In genomic region chr13:94431987-94432386, GRCh38 we compare ENCODE assay signal across 24 cellular contexts. TPM values are rescaled to one million over a fixed set of nuclear protein-coding genes. Genes with fewer than 3 reads are reported as not detected.
A peak's percentile ranks its signal among the peaks of the same experiment; 100 is the strongest.
DNase-seq lines count a peak whose midpoint lies in the region; ATAC-seq lines count a peak whose summit lies in the region.
"Had no signal": no experiment of that assay in that cellular context is flagged by ENCODE, and none has a peak within 500 bp of the region (broad histone marks: within the 10 kb centered on the region; RNA-seq: fewer than 3 reads in every experiment).

No MANE protein-coding gene starts in this region.

- CTCF ChIA-PET in activated CD4-positive, alpha-beta memory T cell treated with anti-CD3 and anti-CD28 coated beads for 36 hours (lab: Charles Lee) = interaction anchor here (0.6 to 8.0 kb wide), 2 partner anchors 22 to 186 kb away, joined by 3 to 174 read pairs; no protein-coding TSS in a partner anchor
- CTCF ChIA-PET in activated CD4-positive, alpha-beta memory T cell treated with anti-CD3 and anti-CD28 coated beads, Interleukin-2, amount 10 ng/mL, durations not matched to agents 7 days and 5 days (lab: Charles Lee) = interaction anchor here (8.7 kb wide), 1 partner anchor 186 kb away, joined by 185 read pairs; no protein-coding TSS in a partner anchor

- H3K4me3 ChIP-seq in BLaER1 = no peak overlapping the region
- H3K4me3 ChIP-seq: colonic mucosa, gastrocnemius medialis, thyroid gland had no signal

- peaks cover 25% of the 10 kb centered on the region for H3K4me1 ChIP-seq in BLaER1
- H3K4me1 ChIP-seq: colonic mucosa, gastrocnemius medialis, thyroid gland had no signal

- H3K27me3 ChIP-seq in BLaER1 = no peaks in the 10 kb centered on the region
- H3K27me3 ChIP-seq: colonic mucosa, gastrocnemius medialis, thyroid gland had no signal

- H3K27me3 Mint-ChIP-seq in activated CD4-positive, alpha-beta memory T cell treated with anti-CD3 and anti-CD28 coated beads for 36 hours = no peaks in the 10 kb centered on the region
- peaks cover 2% of the 10 kb centered on the region for H3K27me3 Mint-ChIP-seq in activated CD4-positive, alpha-beta memory T cell treated with anti-CD3 and anti-CD28 coated beads, Interleukin-2, amount 10 ng/mL, durations not matched to agents 7 days and 5 days
- no peaks in the 10 kb centered on the region for H3K27me3 Mint-ChIP-seq in activated naive CD8-positive, alpha-beta T cell treated with anti-CD3 and anti-CD28 coated beads, Interleukin-2, amount 50 U/mL, for 24 hours

- H3K9me3 ChIP-seq in BLaER1 (no peaks in the 10 kb centered on the region; the same call in 1 of the 2 replicates), KOPT-K1 (ENCODE audit: insufficient read depth, low read length, poor library complexity, severe bottlenecking) (peaks cover 4% of the 10 kb centered on the region)
- H3K9me3 ChIP-seq: colonic mucosa, gastrocnemius medialis, thyroid gland had no signal

- no peak overlapping the region for H3K4me3 Mint-ChIP-seq in activated CD4-positive, alpha-beta memory T cell treated with anti-CD3 and anti-CD28 coated beads for 36 hours
- no peak overlapping the region for H3K4me3 Mint-ChIP-seq in activated CD4-positive, alpha-beta memory T cell treated with anti-CD3 and anti-CD28 coated beads, Interleukin-2, amount 10 ng/mL, durations not matched to agents 7 days and 5 days
- no peak overlapping the region for H3K4me3 Mint-ChIP-seq in activated naive CD8-positive, alpha-beta T cell treated with anti-CD3 and anti-CD28 coated beads, Interleukin-2, amount 50 U/mL, for 24 hours
- H3K4me3 Mint-ChIP-seq: immature natural killer cell; T-helper 2 cell treated with Interferon-gamma antibody and Interleukin-4, amounts not matched to agents 5 μg/mL and 100 μg/mL, for 36 hours had no signal

- no peak overlapping the region for H3K27ac Mint-ChIP-seq in activated CD4-positive, alpha-beta memory T cell treated with anti-CD3 and anti-CD28 coated beads for 36 hours
- H3K27ac Mint-ChIP-seq in activated CD4-positive, alpha-beta memory T cell treated with anti-CD3 and anti-CD28 coated beads, Interleukin-2, amount 10 ng/mL, durations not matched to agents 7 days and 5 days = no peak overlapping the region
- H3K27ac Mint-ChIP-seq in activated naive CD8-positive, alpha-beta T cell treated with anti-CD3 and anti-CD28 coated beads, Interleukin-2, amount 50 U/mL, for 24 hours = peak overlapping the region; percentile 79
- H3K27ac Mint-ChIP-seq: immature natural killer cell; T-helper 2 cell treated with Interferon-gamma antibody and Interleukin-4, amounts not matched to agents 5 μg/mL and 100 μg/mL, for 36 hours had no signal

- peaks cover 17% of the 10 kb centered on the region for H3K4me1 Mint-ChIP-seq in activated CD4-positive, alpha-beta memory T cell treated with anti-CD3 and anti-CD28 coated beads for 36 hours (ENCODE audit: low read depth)
- H3K4me1 Mint-ChIP-seq in activated CD4-positive, alpha-beta memory T cell treated with anti-CD3 and anti-CD28 coated beads, Interleukin-2, amount 10 ng/mL, durations not matched to agents 7 days and 5 days = peaks cover 4% of the 10 kb centered on the region
- peaks cover 31% of the 10 kb centered on the region for H3K4me1 Mint-ChIP-seq in activated naive CD8-positive, alpha-beta T cell treated with anti-CD3 and anti-CD28 coated beads, Interleukin-2, amount 50 U/mL, for 24 hours
- H3K4me1 Mint-ChIP-seq: immature natural killer cell had no signal

- H3K9me3 Mint-ChIP-seq in activated CD4-positive, alpha-beta memory T cell treated with anti-CD3 and anti-CD28 coated beads for 36 hours = no peaks in the 10 kb centered on the region
- H3K9me3 Mint-ChIP-seq in activated CD4-positive, alpha-beta memory T cell treated with anti-CD3 and anti-CD28 coated beads, Interleukin-2, amount 10 ng/mL, durations not matched to agents 7 days and 5 days = no peaks in the 10 kb centered on the region
- no peaks in the 10 kb centered on the region for H3K9me3 Mint-ChIP-seq in activated naive CD8-positive, alpha-beta T cell treated with anti-CD3 and anti-CD28 coated beads, Interleukin-2, amount 50 U/mL, for 24 hours
- H3K9me3 Mint-ChIP-seq: immature natural killer cell; T-helper 2 cell treated with Interferon-gamma antibody and Interleukin-4, amounts not matched to agents 5 μg/mL and 100 μg/mL, for 36 hours had no signal

- no peak overlapping the region for H3K9ac ChIP-seq in BLaER1

- DNase-seq in activated CD4-positive, alpha-beta memory T cell treated with anti-CD3 and anti-CD28 coated beads for 36 hours = peak; percentile 16
- no peak for DNase-seq in activated CD4-positive, alpha-beta memory T cell treated with anti-CD3 and anti-CD28 coated beads, Interleukin-2, amount 10 ng/mL, durations not matched to agents 7 days and 5 days
- DNase-seq in activated naive CD8-positive, alpha-beta T cell treated with anti-CD3 and anti-CD28 coated beads, Interleukin-2, amount 50 U/mL, for 24 hours = no peak
- no peak for DNase-seq in NCI-H146 treated with DMSO at 0.1 percent for 48 hours (lab: John Stamatoyannopoulos, UW; ENCODE audit: unreplicated experiment)
- DNase-seq in H4 (ENCODE audit: low spot score) = no peak
- DNase-seq: ACHN; amniotic stem cell; colonic mucosa; gastrocnemius medialis; hippocampal formation; immature natural killer cell; NCI-H1105; NCI-H2081; NCI-H446; nucleus accumbens; stimulated activated naive CD4-positive, alpha-beta T cell; thyroid gland had no signal

- no peaks in the 10 kb centered on the region for H3K36me3 ChIP-seq in BLaER1
- H3K36me3 ChIP-seq in KOPT-K1 (ENCODE audit: insufficient read depth, low read length) = no peaks in the 10 kb centered on the region
- H3K36me3 ChIP-seq: colonic mucosa, gastrocnemius medialis, thyroid gland had no signal

- intact Hi-C loops in activated CD4-positive, alpha-beta memory T cell treated with anti-CD3 and anti-CD28 coated beads for 36 hours (cut with micrococcal nuclease) = loop anchor here (1.0 to 10.0 kb wide), 4 partner anchors 13 to 1043 kb away; no protein-coding TSS in a partner anchor

- POLR2A ChIA-PET in activated CD4-positive, alpha-beta memory T cell treated with anti-CD3 and anti-CD28 coated beads for 36 hours (lab: Charles Lee) = no interaction called here
- POLR2A ChIA-PET in activated CD4-positive, alpha-beta memory T cell treated with anti-CD3 and anti-CD28 coated beads, Interleukin-2, amount 10 ng/mL, durations not matched to agents 7 days and 5 days (lab: Charles Lee) = no interaction called here

- no peaks in the 10 kb centered on the region for H3K36me3 Mint-ChIP-seq in activated CD4-positive, alpha-beta memory T cell treated with anti-CD3 and anti-CD28 coated beads for 36 hours
- no peaks in the 10 kb centered on the region for H3K36me3 Mint-ChIP-seq in activated CD4-positive, alpha-beta memory T cell treated with anti-CD3 and anti-CD28 coated beads, Interleukin-2, amount 10 ng/mL, durations not matched to agents 7 days and 5 days (ENCODE audit: low read depth)
- peaks cover 3% of the 10 kb centered on the region for H3K36me3 Mint-ChIP-seq in activated naive CD8-positive, alpha-beta T cell treated with anti-CD3 and anti-CD28 coated beads, Interleukin-2, amount 50 U/mL, for 24 hours (ENCODE audit: low read depth)
- H3K36me3 Mint-ChIP-seq: immature natural killer cell had no signal

- H3K27ac ChIP-seq in BLaER1 (no peak overlapping the region; the same call in 1 of the 2 replicates), KOPT-K1 (ENCODE audit: low read depth, low read length, poor library complexity, severe bottlenecking) (peak overlapping the region; percentile 33)
- H3K27ac ChIP-seq: colonic mucosa, gastrocnemius medialis, thyroid gland had no signal

- peak overlapping the region; percentile 58 for H3K4me2 ChIP-seq in BLaER1

- no peaks in the 10 kb centered on the region for H4K20me1 ChIP-seq in BLaER1

- ATAC-seq in activated naive CD8-positive, alpha-beta T cell treated with anti-CD3 and anti-CD28 coated beads, Interleukin-2, amount 50 U/mL, for 24 hours = peak; percentile 41
- no peak for ATAC-seq in HG02642 (IDR thresholded peaks at IDR 0.05; ENCODE audit: poor library complexity, unreplicated experiment)
- ATAC-seq: gastrocnemius medialis, left lobe of liver had no signal

RNA-seq across cellular contexts. Expression of gene DCT, which starts 47.5 kb away (rescaled TPM):
- under 1 TPM in 1 of 2 experiments, not detected in 1; 0.24 TPM for total RNA-seq in activated CD4-positive, alpha-beta memory T cell treated with anti-CD3 and anti-CD28 coated beads for 36 hours
- total RNA-seq in activated CD4-positive, alpha-beta memory T cell treated with anti-CD3 and anti-CD28 coated beads, Interleukin-2, amount 10 ng/mL, durations not matched to agents 7 days and 5 days = under 1 TPM in 1 of 2 experiments, not detected in 1; 0.10 TPM
- 0.14 and 0.27 TPM in 2 replicates for total RNA-seq in H4 (2014; rRNA removed; shearing (Covaris generic))
- total RNA-seq: bronchial epithelial cell, pulmonary artery endothelial cell had no signal
